8 cellular contexts compared by ENCODE assay signal in genomic region chr3:32501785-32502088, GRCh38. TPM values are rescaled to one million over a fixed set of nuclear protein-coding genes. Genes with fewer than 3 reads are reported as not detected.
DNase-seq lines count a peak whose midpoint lies in the region; ATAC-seq, FAIRE-seq and TF ChIP-seq lines count a peak whose summit lies in the region.

No MANE protein-coding gene starts in this region.

- H4K20me1 ChIP-seq in keratinocyte (ENCODE audit: control insufficient read depth, extremely low read depth, insufficient read depth, low read length) = no peaks in the 10 kb centered on the region

- peak overlapping the region; percentile 88 for H3K9ac ChIP-seq in keratinocyte (ENCODE audit: control insufficient read depth, extremely low read depth, insufficient read depth, low read length)

- H3K79me2 ChIP-seq in keratinocyte (ENCODE audit: control insufficient read depth, insufficient read depth, low read length) = peaks cover 35% of the 10 kb centered on the region

- H3K4me1 Mint-ChIP-seq in activated T-cell treated with anti-CD3 and anti-CD28 coated beads, Interleukin-2, amount 50 U/mL, for 72 hours (ENCODE audit: low read depth) = peaks cover 48% of the 10 kb centered on the region
- H3K4me1 Mint-ChIP-seq in activated T-helper 17 cell treated with anti-CD3 and anti-CD28 coated beads, Interleukin-2, amount 50 U/mL, for 72 hours = peaks cover 27% of the 10 kb centered on the region

- TF ChIP-seq CTCF in keratinocyte (optimal IDR thresholded peaks at IDR 0.05 in 1 of 3, IDR thresholded peaks at IDR 0.05 in 1 of 3, conservative IDR thresholded peaks at IDR 0.05 in 1 of 3; ENCODE audit: extremely low read depth in 1 of 3, insufficient read depth in 2 of 3, low read length in 3 of 3) = no peak
- no peak for TF ChIP-seq CTCF in thyroid gland (IDR thresholded peaks at IDR 0.05)

- H3K36me3 ChIP-seq in keratinocyte (ENCODE audit: control insufficient read depth in 2 of 2, extremely low read depth in 1 of 2, insufficient read depth in 2 of 2, low read length in 2 of 2) (no peaks in the 10 kb centered on the region), thyroid gland (no peaks in the 10 kb centered on the region)

- H3K27ac ChIP-seq in keratinocyte (ENCODE audit: control insufficient read depth, insufficient read depth, low read length) (peak overlapping the region; percentile 76), thyroid gland (peak overlapping the region; percentile 90 to 92 (median 91))

- WGBS in thyroid gland, 2 donors = 16 to 21% methylated on average over 3 of the region's 3 CpGs

- peak overlapping the region; percentile 92 for H3K4me2 ChIP-seq in keratinocyte (ENCODE audit: control insufficient read depth, extremely low read depth, insufficient read depth, low read depth, low read length)

- H3K9me3 ChIP-seq in keratinocyte (ENCODE audit: control insufficient read depth, low read depth, low read length) = no peaks in the 10 kb centered on the region
- H3K9me3 ChIP-seq in thyroid gland = no peaks in the 10 kb centered on the region

- no peak overlapping the region for H2AFZ ChIP-seq in keratinocyte (ENCODE audit: control insufficient read depth, low read length)

- no peak for FAIRE-seq in keratinocyte (lab: Jason Lieb, UNC)

- no peaks in the 10 kb centered on the region for H3K27me3 Mint-ChIP-seq in activated T-cell treated with anti-CD3 and anti-CD28 coated beads, Interleukin-2, amount 50 U/mL, for 72 hours (ENCODE audit: low read depth)
- no peaks in the 10 kb centered on the region for H3K27me3 Mint-ChIP-seq in activated T-helper 17 cell treated with anti-CD3 and anti-CD28 coated beads, Interleukin-2, amount 50 U/mL, for 72 hours

- no peak for DNase-seq in activated T-cell treated with anti-CD3 and anti-CD28 coated beads, Interleukin-2, amount 50 U/mL, for 72 hours
- DNase-seq in activated T-cell treated with anti-CD3 and anti-CD28 coated beads, Interleukin-2, amount 50 U/mL, for 48 hours = no peak
- DNase-seq in keratinocyte (ENCODE audit: low read depth, low spot score) (no peak), thyroid gland (no peak), mesenteric fat pad (ENCODE audit: low spot score) (no peak)

- H3K4me3 ChIP-seq in keratinocyte (ENCODE audit: control insufficient read depth in 2 of 3, extremely low read depth in 1 of 3, insufficient read depth in 2 of 3, low read depth in 1 of 3, low read length in 3 of 3) = peak overlapping the region; percentile 80 to 91 (median 88)
- peak overlapping the region; percentile 9 to 94 (median 62) for H3K4me3 ChIP-seq in thyroid gland (replicated peaks in 1 of 3)

- H3K27ac Mint-ChIP-seq in activated T-cell treated with anti-CD3 and anti-CD28 coated beads, Interleukin-2, amount 50 U/mL, for 72 hours = peak overlapping the region; percentile 94
- H3K27ac Mint-ChIP-seq in activated T-helper 17 cell treated with anti-CD3 and anti-CD28 coated beads, Interleukin-2, amount 50 U/mL, for 72 hours = peak overlapping the region; percentile 86

- H3K36me3 Mint-ChIP-seq in activated T-cell treated with anti-CD3 and anti-CD28 coated beads, Interleukin-2, amount 50 U/mL, for 72 hours (ENCODE audit: insufficient read depth in 2 of 2) = peaks cover 5 to 6% of the 10 kb centered on the region in 2 donors
- peaks cover 51% of the 10 kb centered on the region for H3K36me3 Mint-ChIP-seq in activated T-helper 17 cell treated with anti-CD3 and anti-CD28 coated beads, Interleukin-2, amount 50 U/mL, for 72 hours (ENCODE audit: low read depth)

- intact Hi-C loops in thyroid gland (cut with DNase I) = loop anchor here (10.0 kb wide), 1 partner anchor 433 kb away; no protein-coding TSS in a partner anchor

- dilution Hi-C loops in keratinocyte (cut with MboI; ENCODE audit: extremely low pct_ligation_motif_present, low sequenced_read_pairs) = no loop called here

- no peaks in the 10 kb centered on the region for H3K9me3 Mint-ChIP-seq in activated T-cell treated with anti-CD3 and anti-CD28 coated beads, Interleukin-2, amount 50 U/mL, for 72 hours
- no peaks in the 10 kb centered on the region for H3K9me3 Mint-ChIP-seq in activated T-helper 17 cell treated with anti-CD3 and anti-CD28 coated beads, Interleukin-2, amount 50 U/mL, for 72 hours

- peak overlapping the region; percentile 96 to 98 for H3K4me3 Mint-ChIP-seq in activated T-cell treated with anti-CD3 and anti-CD28 coated beads, Interleukin-2, amount 50 U/mL, for 72 hours
- peak overlapping the region; percentile 100 for H3K4me3 Mint-ChIP-seq in activated T-helper 17 cell treated with anti-CD3 and anti-CD28 coated beads, Interleukin-2, amount 50 U/mL, for 72 hours

- H3K9me1 ChIP-seq in keratinocyte (ENCODE audit: control insufficient read depth, extremely low read depth, insufficient read depth, low read length) = no peaks in the 10 kb centered on the region

- H3K4me1 ChIP-seq in keratinocyte (ENCODE audit: control insufficient read depth, extremely low read depth, insufficient read depth, low read length) (peaks cover 8% of the 10 kb centered on the region), thyroid gland (peaks cover 0 to 7% of the 10 kb centered on the region in 2 donors)

- ATAC-seq in activated T-cell treated with anti-CD3 and anti-CD28 coated beads, Interleukin-2, amount 50 U/mL, for 72 hours (replicated peaks in 1 of 2) = no peak
- no peak for ATAC-seq in activated T-helper 17 cell treated with anti-CD3 and anti-CD28 coated beads, Interleukin-2, amount 50 U/mL, for 72 hours (replicated peaks)
- ATAC-seq in GM18868 (IDR thresholded peaks at IDR 0.05; ENCODE audit: unreplicated experiment) (no peak), GM18861 (IDR thresholded peaks at IDR 0.05; ENCODE audit: unreplicated experiment) (no peak)

- no peak for TF ChIP-seq POLR2A in thyroid gland (IDR thresholded peaks at IDR 0.05)

- H3K27me3 ChIP-seq in keratinocyte (ENCODE audit: control insufficient read depth, extremely low read depth, insufficient read depth, low read length) = no peaks in the 10 kb centered on the region
- no peaks in the 10 kb centered on the region for H3K27me3 ChIP-seq in thyroid gland

RNA-seq across cellular contexts. Expression of gene CMTM6, which starts 0.9 kb away (rescaled TPM):
- 10 to 100 TPM; 56.6 to 69.6 TPM for total RNA-seq in activated T-cell treated with anti-CD3 and anti-CD28 coated beads, Interleukin-2, amount 50 U/mL, for 72 hours
- 100 to 1,000 TPM; 101 to 124 TPM for total RNA-seq in activated T-helper 17 cell treated with anti-CD3 and anti-CD28 coated beads, Interleukin-2, amount 50 U/mL, for 72 hours
- polyA plus RNA-seq in keratinocyte = 47.7 to 85.4 TPM (median 55.4 TPM) in 3 replicates
- 14.2 TPM for polyA plus RNA-seq in keratinocyte (2011; ENCODE audit: low read depth)
- 36.9 and 76.7 TPM in 2 replicates for polyA plus RNA-seq in keratinocyte (2011; cell fraction: cytosol; rRNA removed)
- 36.9 and 51.8 TPM in 2 replicates for polyA plus RNA-seq in keratinocyte (2011; cell fraction: nucleus; rRNA removed)
- 37.8 and 53.8 TPM in 2 replicates for polyA plus RNA-seq in keratinocyte (2012; ENCODE audit: low replicate concordance)
- 13.9 to 54.1 TPM (median 26.7 TPM) in 3 replicates for polyA minus RNA-seq in keratinocyte
- 48.2 TPM for polyA minus RNA-seq in keratinocyte (2011; cell fraction: cytosol; rRNA and poly(A)+ RNA removed)
- polyA minus RNA-seq in keratinocyte (2011; cell fraction: nucleus; rRNA and poly(A)+ RNA removed) = 23.8 and 46.4 TPM in 2 replicates
- total RNA-seq in thyroid gland (100 to 1,000 TPM in 1 of 4 donors, 10 to 100 TPM in 3; 63.8 to 124 (median 71.3) TPM), mesenteric fat pad (52.4 TPM)
